Comparison of ENCODE assay signal across 8 cellular contexts in genomic region chr4:75514131-75514948, GRCh38. TPM values are rescaled to one million over a fixed set of nuclear protein-coding genes. Genes with fewer than 3 reads are reported as not detected.
A peak's percentile ranks its signal among the peaks of the same experiment; 100 is the strongest.
DNase-seq lines count a peak whose midpoint lies in the region; ATAC-seq lines count a peak whose summit lies in the region.

TSS of gene RCHY1 (minus strand) at chr4:75514403. CDS start at chr4:75514286, 117 bp downstream.
TSS of gene THAP6 (plus strand) at chr4:75514473. CDS start at chr4:75515453, 980 bp downstream.

- H3K36me3 ChIP-seq in rectal smooth muscle tissue (ENCODE audit: control insufficient read depth, insufficient read depth, low read length) (peaks cover 7% of the 10 kb centered on the region), aorta (ENCODE audit: control insufficient read depth in 1 of 2, insufficient read depth in 2 of 2, low read length in 1 of 2) (no peaks in the 10 kb centered on the region)

- no peaks in the 10 kb centered on the region for H3K9me3 ChIP-seq in right cardiac atrium (ENCODE audit: control insufficient read depth, low read length)
- H3K9me3 ChIP-seq in aorta (ENCODE audit: control insufficient read depth, low read length), result no peaks in the 10 kb centered on the region

- H3K27me3 ChIP-seq in right cardiac atrium (ENCODE audit: control insufficient read depth, insufficient read depth), result no peaks in the 10 kb centered on the region
- H3K27me3 ChIP-seq in rectal smooth muscle tissue (ENCODE audit: control insufficient read depth, insufficient read depth, low read length), result no peaks in the 10 kb centered on the region
- H3K27me3 ChIP-seq in aorta (ENCODE audit: control insufficient read depth in 1 of 2, insufficient read depth in 2 of 2, low read length in 1 of 2), result no peaks in the 10 kb centered on the region

- peak within 1 kb of the TSS; percentile 74 for H3K9ac ChIP-seq in rectal smooth muscle tissue (ENCODE audit: low read length)

- H3K27ac ChIP-seq in angular gyrus (ENCODE audit: low read depth, low read length) (peak within 1 kb of the TSS; percentile 92), right cardiac atrium (ENCODE audit: low read length) (peak within 1 kb of the TSS; percentile 92), rectal smooth muscle tissue (ENCODE audit: low read depth, low read length) (peak within 1 kb of the TSS; percentile 96), aorta (ENCODE audit: low read depth in 1 of 2, low read length in 2 of 2) (peak within 1 kb of the TSS; percentile 40 to 89)

- intact Hi-C loops in right cardiac atrium (cut with DNase I) (no loop called here), aorta (cut with DNase I) (no loop called here)

- DNase-seq in NCI-H187 (lab: John Stamatoyannopoulos, UW) (peak; percentile 95 to 97), T-helper 2 cell (peak; percentile 80 to 96 (median 91)), right cardiac atrium (peak; percentile 96 to 98 (median 97)), aorta (peak; percentile 98 to 99)

- under 1% methylated on average over 61 of the region's 61 CpGs for WGBS in right cardiac atrium
- WGBS in aorta, 2 donors, result 0% methylated on average over 60 to 61 of the region's 61 CpGs

- ATAC-seq in GM18498 (IDR thresholded peaks at IDR 0.05; ENCODE audit: unreplicated experiment), result peak; percentile 93
- ATAC-seq in HG02938 (IDR thresholded peaks at IDR 0.05; ENCODE audit: unreplicated experiment), result peak; percentile 93
- ATAC-seq in right cardiac atrium, result peak; percentile 99
- peak; percentile 99 for ATAC-seq in aorta (ENCODE audit: low FRiP score)

- H3K4me1 ChIP-seq in right cardiac atrium (ENCODE audit: control insufficient read depth, insufficient read depth, low read length) (no peaks in the 10 kb centered on the region), rectal smooth muscle tissue (ENCODE audit: control insufficient read depth, insufficient read depth, low read length) (peaks cover 4% of the 10 kb centered on the region), aorta (ENCODE audit: control insufficient read depth in 1 of 2, insufficient read depth in 2 of 2, low read length in 2 of 2) (peaks cover 7 to 11% of the 10 kb centered on the region in 2 donors)

- H3K4me3 ChIP-seq in right cardiac atrium (ENCODE audit: low read length) (peak within 1 kb of the TSS; percentile 86), rectal smooth muscle tissue (ENCODE audit: low read length) (peak within 1 kb of the TSS; percentile 93), aorta (ENCODE audit: low read length in 2 of 2) (peak within 1 kb of the TSS; percentile 99 to 100)

RNA-seq across cellular contexts. Expression of gene RCHY1, which starts in this region (rescaled TPM):
- total RNA-seq in right cardiac atrium (10 to 100 TPM; 40.9 to 56.7 (median 49.2) TPM), aorta (10 to 100 TPM; 30.0 to 33.5 TPM)
- polyA plus RNA-seq in right cardiac atrium (26.1 TPM), aorta (10 to 100 TPM; 19.9 to 28.5 TPM)

RNA-seq across cellular contexts. Expression of gene THAP6, which starts in this region (rescaled TPM):
- total RNA-seq in right cardiac atrium (10 to 100 TPM; 13.9 to 21.7 (median 19.2) TPM), aorta (10 to 100 TPM; 21.2 to 28.0 TPM)
- polyA plus RNA-seq in right cardiac atrium (8.5 TPM), aorta (10 to 100 TPM in 1 of 2 donors, 1 to 10 TPM in 1; 9.2 to 10.5 TPM)

Comparison
In these comparisons a context has a peak if more than half of its experiments do, and no peak if none do; other contexts are left out.
1. Peak in every context shown above with its lines: DNase-seq, ATAC-seq, H3K4me3 ChIP-seq and H3K27ac ChIP-seq.